1 cellular context compared by ENCODE assay signal in the genomic region with DNA sequence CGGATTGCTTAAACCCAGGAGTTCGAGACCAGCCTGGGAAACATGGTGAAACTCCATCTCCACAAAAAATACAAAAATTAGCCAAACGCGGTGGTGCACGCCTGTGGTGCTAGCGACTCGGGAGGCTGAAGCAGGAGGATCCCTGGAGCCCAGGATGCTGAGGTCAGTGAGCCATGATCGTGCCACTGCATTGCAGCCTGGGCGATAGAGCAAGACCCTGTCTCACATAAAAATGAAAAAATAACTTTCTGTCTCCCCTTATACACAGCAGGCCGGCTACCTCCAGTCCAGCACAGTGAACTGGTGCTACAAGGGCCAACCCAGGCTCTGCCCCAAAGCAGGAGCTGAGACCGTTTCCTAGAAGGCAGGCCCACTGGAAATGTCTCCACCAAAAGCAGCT.
A peak's percentile ranks its signal among the peaks of the same experiment; 100 is the strongest.
TF ChIP-seq lines count a peak whose summit lies in the region.

No MANE protein-coding gene starts in this region.

TF ChIP-seq in HEK293, 187 proteins besides CTCF, POLR2A, EP300 and RAD21:
- TF ChIP-seq ZNF600 (tag by site-specific recombination; IDR thresholded peaks at IDR 0.05) (0 out of 2 replicates have a peak, but pooled peaks have one; percentile 21), ZNF341 (tag by site-specific recombination; IDR thresholded peaks at IDR 0.05; ENCODE audit: low read depth) (no peak), ZNF37A (tag by site-specific recombination; IDR thresholded peaks at IDR 0.05) (no peak), ZNF830 (tag by site-specific recombination; IDR thresholded peaks at IDR 0.05; ENCODE audit: low read depth) (no peak), GFI1B (tag by site-specific recombination; IDR thresholded peaks at IDR 0.05) (no peak), ZNF677 (tag by site-specific recombination; IDR thresholded peaks at IDR 0.05) (no peak), ZNF169 (tag by site-specific recombination; IDR thresholded peaks at IDR 0.05) (no peak), ZNF701 (tag by site-specific recombination; IDR thresholded peaks at IDR 0.05) (no peak), OVOL3 (tag by site-specific recombination; IDR thresholded peaks at IDR 0.05) (no peak), ZNF121 (tag by site-specific recombination; IDR thresholded peaks at IDR 0.05) (peak; percentile 85)
- TF ChIP-seq, protein P1, sequence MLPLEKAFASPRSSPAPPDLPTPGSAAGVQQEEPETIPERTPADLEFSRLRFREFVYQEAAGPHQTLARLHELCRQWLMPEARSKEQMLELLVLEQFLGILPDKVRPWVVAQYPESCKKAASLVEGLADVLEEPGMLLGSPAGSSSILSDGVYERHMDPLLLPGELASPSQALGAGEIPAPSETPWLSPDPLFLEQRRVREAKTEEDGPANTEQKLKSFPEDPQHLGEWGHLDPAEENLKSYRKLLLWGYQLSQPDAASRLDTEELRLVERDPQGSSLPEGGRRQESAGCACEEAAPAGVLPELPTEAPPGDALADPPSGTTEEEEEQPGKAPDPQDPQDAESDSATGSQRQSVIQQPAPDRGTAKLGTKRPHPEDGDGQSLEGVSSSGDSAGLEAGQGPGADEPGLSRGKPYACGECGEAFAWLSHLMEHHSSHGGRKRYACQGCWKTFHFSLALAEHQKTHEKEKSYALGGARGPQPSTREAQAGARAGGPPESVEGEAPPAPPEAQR (tag by site-specific recombination; IDR thresholded peaks at IDR 0.05) = no peak
- TF ChIP-seq, protein P2, sequence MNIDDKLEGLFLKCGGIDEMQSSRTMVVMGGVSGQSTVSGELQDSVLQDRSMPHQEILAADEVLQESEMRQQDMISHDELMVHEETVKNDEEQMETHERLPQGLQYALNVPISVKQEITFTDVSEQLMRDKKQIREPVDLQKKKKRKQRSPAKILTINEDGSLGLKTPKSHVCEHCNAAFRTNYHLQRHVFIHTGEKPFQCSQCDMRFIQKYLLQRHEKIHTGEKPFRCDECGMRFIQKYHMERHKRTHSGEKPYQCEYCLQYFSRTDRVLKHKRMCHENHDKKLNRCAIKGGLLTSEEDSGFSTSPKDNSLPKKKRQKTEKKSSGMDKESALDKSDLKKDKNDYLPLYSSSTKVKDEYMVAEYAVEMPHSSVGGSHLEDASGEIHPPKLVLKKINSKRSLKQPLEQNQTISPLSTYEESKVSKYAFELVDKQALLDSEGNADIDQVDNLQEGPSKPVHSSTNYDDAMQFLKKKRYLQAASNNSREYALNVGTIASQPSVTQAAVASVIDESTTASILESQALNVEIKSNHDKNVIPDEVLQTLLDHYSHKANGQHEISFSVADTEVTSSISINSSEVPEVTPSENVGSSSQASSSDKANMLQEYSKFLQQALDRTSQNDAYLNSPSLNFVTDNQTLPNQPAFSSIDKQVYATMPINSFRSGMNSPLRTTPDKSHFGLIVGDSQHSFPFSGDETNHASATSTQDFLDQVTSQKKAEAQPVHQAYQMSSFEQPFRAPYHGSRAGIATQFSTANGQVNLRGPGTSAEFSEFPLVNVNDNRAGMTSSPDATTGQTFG (tag by site-specific recombination; IDR thresholded peaks at IDR 0.05; ENCODE audit: borderline replicate concordance) = no peak
- TF ChIP-seq, protein P3, sequence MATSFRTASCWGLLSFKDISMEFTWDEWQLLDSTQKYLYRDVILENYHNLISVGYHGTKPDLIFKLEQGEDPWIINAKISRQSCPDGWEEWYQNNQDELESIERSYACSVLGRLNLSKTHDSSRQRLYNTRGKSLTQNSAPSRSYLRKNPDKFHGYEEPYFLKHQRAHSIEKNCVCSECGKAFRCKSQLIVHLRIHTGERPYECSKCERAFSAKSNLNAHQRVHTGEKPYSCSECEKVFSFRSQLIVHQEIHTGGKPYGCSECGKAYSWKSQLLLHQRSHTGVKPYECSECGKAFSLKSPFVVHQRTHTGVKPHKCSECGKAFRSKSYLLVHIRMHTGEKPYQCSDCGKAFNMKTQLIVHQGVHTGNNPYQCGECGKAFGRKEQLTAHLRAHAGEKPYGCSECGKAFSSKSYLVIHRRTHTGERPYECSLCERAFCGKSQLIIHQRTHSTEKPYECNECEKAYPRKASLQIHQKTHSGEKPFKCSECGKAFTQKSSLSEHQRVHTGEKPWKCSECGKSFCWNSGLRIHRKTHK (tag by site-specific recombination; IDR thresholded peaks at IDR 0.05) = no peak
- TF ChIP-seq, protein P4, sequence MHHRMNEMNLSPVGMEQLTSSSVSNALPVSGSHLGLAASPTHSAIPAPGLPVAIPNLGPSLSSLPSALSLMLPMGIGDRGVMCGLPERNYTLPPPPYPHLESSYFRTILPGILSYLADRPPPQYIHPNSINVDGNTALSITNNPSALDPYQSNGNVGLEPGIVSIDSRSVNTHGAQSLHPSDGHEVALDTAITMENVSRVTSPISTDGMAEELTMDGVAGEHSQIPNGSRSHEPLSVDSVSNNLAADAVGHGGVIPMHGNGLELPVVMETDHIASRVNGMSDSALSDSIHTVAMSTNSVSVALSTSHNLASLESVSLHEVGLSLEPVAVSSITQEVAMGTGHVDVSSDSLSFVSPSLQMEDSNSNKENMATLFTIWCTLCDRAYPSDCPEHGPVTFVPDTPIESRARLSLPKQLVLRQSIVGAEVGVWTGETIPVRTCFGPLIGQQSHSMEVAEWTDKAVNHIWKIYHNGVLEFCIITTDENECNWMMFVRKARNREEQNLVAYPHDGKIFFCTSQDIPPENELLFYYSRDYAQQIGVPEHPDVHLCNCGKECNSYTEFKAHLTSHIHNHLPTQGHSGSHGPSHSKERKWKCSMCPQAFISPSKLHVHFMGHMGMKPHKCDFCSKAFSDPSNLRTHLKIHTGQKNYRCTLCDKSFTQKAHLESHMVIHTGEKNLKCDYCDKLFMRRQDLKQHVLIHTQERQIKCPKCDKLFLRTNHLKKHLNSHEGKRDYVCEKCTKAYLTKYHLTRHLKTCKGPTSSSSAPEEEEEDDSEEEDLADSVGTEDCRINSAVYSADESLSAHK (tag by site-specific recombination; IDR thresholded peaks at IDR 0.05) = no peak
